In genomic region chr22:37804886-37805857, GRCh38 we compare ENCODE assay signal across 8 cellular contexts. TPM values are rescaled to one million over a fixed set of nuclear protein-coding genes. Genes with fewer than 3 reads are reported as not detected.
DNase-seq lines count a peak whose midpoint lies in the region; ATAC-seq and TF ChIP-seq lines count a peak whose summit lies in the region.

No MANE protein-coding gene starts in this region.

- H4K8ac ChIP-seq in mesendoderm (ENCODE audit: low read depth, low read length): no peak overlapping the region

- no peak for TF ChIP-seq CTCF in endothelial cell (IDR thresholded peaks at IDR 0.05; ENCODE audit: unreplicated experiment)

- peak overlapping the region; percentile 94 for H3K56ac ChIP-seq in mesendoderm (ENCODE audit: low read length)

- no peaks in the 10 kb centered on the region for H3K9me3 Mint-ChIP-seq in endothelial cell (ENCODE audit: unreplicated experiment)

- DNase-seq in NCI-H2107 (lab: John Stamatoyannopoulos, UW) (peak; percentile 52), NCI-H2107 treated with DMSO at 0.1 percent for 48 hours (lab: John Stamatoyannopoulos, UW; ENCODE audit: unreplicated experiment) (no peak), NCI-H82 treated with DMSO at 0.1 percent for 48 hours (lab: John Stamatoyannopoulos, UW; ENCODE audit: unreplicated experiment) (peak; percentile 45), activated T-cell treated with anti-CD3 and anti-CD28 coated beads for 1 hour (ENCODE audit: low read depth) (peak; percentile 46), endothelial cell (ENCODE audit: low spot score) (peak; percentile 91), mesendoderm (peak; percentile 88)
- peak in 2 of 3 experiments; percentile 32 to 50 for DNase-seq in stimulated activated CD4-positive, alpha-beta T cell treated with anti-CD3 and anti-CD28 coated beads, TNF-alpha, amount 100 ng/mL, for 4 hours (ENCODE audit: low read depth in 3 of 3)

- H3K36me3 Mint-ChIP-seq in endothelial cell (ENCODE audit: low read depth, unreplicated experiment): peaks cover 4% of the 10 kb centered on the region

- H3K27ac ChIP-seq in mesendoderm (ENCODE audit: low read depth, low read length): no peak overlapping the region

- no peak overlapping the region for H3K23ac ChIP-seq in mesendoderm (ENCODE audit: low read length)

- H3K27me3 Mint-ChIP-seq in endothelial cell (ENCODE audit: unreplicated experiment): peaks cover 11% of the 10 kb centered on the region

- H2BK5ac ChIP-seq in mesendoderm (ENCODE audit: low read length): no peak overlapping the region

- peak overlapping the region; percentile 84 for H3K4me2 ChIP-seq in mesendoderm (ENCODE audit: low read length)

- peaks cover 28% of the 10 kb centered on the region for H3K4me1 Mint-ChIP-seq in endothelial cell (ENCODE audit: unreplicated experiment)

- H2BK120ac ChIP-seq in mesendoderm (ENCODE audit: low read depth, low read length): peak overlapping the region; percentile 54

- H3K79me1 ChIP-seq in mesendoderm (ENCODE audit: low read length): no peaks in the 10 kb centered on the region

- peak overlapping the region; percentile 98 for H3K18ac ChIP-seq in mesendoderm (ENCODE audit: low read length)

- no peak overlapping the region for H4K5ac ChIP-seq in mesendoderm (ENCODE audit: low read length)

- H3K4me1 ChIP-seq in mesendoderm (ENCODE audit: control insufficient read depth, low read depth, low read length): peaks cover 9% of the 10 kb centered on the region

- H3K27ac Mint-ChIP-seq in endothelial cell (ENCODE audit: unreplicated experiment): peak overlapping the region; percentile 10

- H3K27me3 ChIP-seq in mesendoderm (ENCODE audit: insufficient read depth, low read length, poor library complexity): peaks cover 30% of the 10 kb centered on the region

- no peak overlapping the region for H2AK5ac ChIP-seq in mesendoderm (ENCODE audit: low read length)

- H2BK15ac ChIP-seq in mesendoderm (replicated peaks; ENCODE audit: low read depth): no peak overlapping the region

- peak overlapping the region; percentile 87 for H3K9ac ChIP-seq in mesendoderm (ENCODE audit: low read length)

- H3K36me3 ChIP-seq in mesendoderm (ENCODE audit: control insufficient read depth, insufficient read depth, low read length): no peaks in the 10 kb centered on the region

- WGBS in mesendoderm (ENCODE audit: extremely low coverage, insufficient coverage, low lambda C conversion rate): no CpG with 5 or more reads among the region's 90 CpGs

- peak overlapping the region; percentile 58 for H3K4me3 ChIP-seq in mesendoderm (ENCODE audit: low read length)

- no peaks in the 10 kb centered on the region for H3K79me2 ChIP-seq in mesendoderm (ENCODE audit: control insufficient read depth, insufficient read depth, low read length)

- no peak for ATAC-seq in HG03196 (IDR thresholded peaks at IDR 0.05; ENCODE audit: unreplicated experiment)

- H3K4me3 Mint-ChIP-seq in endothelial cell (ENCODE audit: unreplicated experiment): peak overlapping the region; percentile 90

- peak overlapping the region; percentile 95 for H3K4ac ChIP-seq in mesendoderm (ENCODE audit: low read depth, low read length)

RNA-seq across cellular contexts. Expression of gene GCAT, which starts 2.6 kb away (rescaled TPM):
- total RNA-seq in endothelial cell (ENCODE audit: unreplicated experiment): 4.1 TPM
- polyA plus RNA-seq in mesendoderm (2013, experiment 1 of 2): 6.8 TPM
- polyA plus RNA-seq in mesendoderm (2013, experiment 2 of 2): 6.9 TPM

RNA-seq across cellular contexts. Expression of gene GALR3, which starts 18.0 kb away (rescaled TPM):
- total RNA-seq in endothelial cell (ENCODE audit: unreplicated experiment): not detected
- polyA plus RNA-seq in mesendoderm (2013, experiment 1 of 2): not detected
- 0.03 TPM for polyA plus RNA-seq in mesendoderm (2013, experiment 2 of 2)

RNA-seq across cellular contexts. Expression of gene ANKRD54, which starts 39.0 kb away (rescaled TPM):
- 14.4 TPM for total RNA-seq in endothelial cell (ENCODE audit: unreplicated experiment)
- 8.0 TPM for polyA plus RNA-seq in mesendoderm (2013, experiment 1 of 2)
- polyA plus RNA-seq in mesendoderm (2013, experiment 2 of 2): 9.1 TPM

RNA-seq across cellular contexts. Expression of gene EIF3L, which starts 44.0 kb away (rescaled TPM):
- 732 TPM for total RNA-seq in endothelial cell (ENCODE audit: unreplicated experiment)
- 600 TPM for polyA plus RNA-seq in mesendoderm (2013, experiment 1 of 2)
- 594 TPM for polyA plus RNA-seq in mesendoderm (2013, experiment 2 of 2)
